In the genomic region with DNA sequence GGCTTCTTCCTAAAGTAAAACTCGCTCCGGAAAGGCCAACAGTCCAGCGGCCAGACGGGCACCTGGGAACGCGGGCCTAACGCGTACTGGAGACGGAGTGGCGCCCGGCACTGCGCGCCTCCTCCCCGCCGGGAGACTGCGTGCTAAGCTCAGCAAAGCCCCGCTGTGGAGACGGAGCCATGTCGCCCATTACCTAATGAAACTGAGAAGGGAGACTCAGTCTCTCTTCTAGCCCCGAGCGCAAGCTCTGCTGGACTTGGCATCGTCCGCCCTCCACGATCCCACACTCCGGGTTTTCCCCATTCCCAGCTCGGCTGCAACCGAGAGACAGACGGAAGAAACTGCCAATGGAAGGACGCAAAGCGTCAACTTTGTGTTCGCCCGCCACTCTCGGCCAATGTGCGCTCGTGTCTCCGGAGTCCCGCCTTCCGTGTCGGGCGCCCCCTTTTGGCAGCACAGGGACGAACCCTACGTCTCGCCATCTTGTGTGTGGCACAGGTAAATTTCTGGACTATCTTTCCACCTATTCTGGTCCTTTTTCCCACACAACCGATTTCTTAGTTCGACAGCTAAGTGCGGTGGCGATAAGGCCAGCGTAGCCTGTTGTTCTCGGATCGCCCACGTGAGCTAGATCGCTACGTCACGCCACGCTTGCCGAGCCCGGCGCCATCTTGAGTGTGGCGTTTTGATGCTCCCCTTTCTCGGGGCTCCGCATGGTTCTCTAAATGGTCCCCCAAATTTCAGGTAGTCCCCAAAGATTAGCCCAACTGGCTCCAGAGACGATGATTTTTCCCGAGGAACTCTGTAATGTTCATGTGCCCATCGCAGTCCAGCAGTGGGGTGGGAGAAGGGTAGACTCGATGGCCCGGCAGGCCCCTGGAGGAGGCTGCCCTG, we compare ENCODE assay signal across 8 cellular contexts. TPM values are rescaled to one million over a fixed set of nuclear protein-coding genes. Genes with fewer than 3 reads are reported as not detected.
DNase-seq lines count a peak whose midpoint lies in the region; ATAC-seq, FAIRE-seq and TF ChIP-seq lines count a peak whose summit lies in the region.

No MANE protein-coding gene starts in this region.

- peak overlapping the region; percentile 91 to 99 (median 96) for H3K4me3 Mint-ChIP-seq in naive thymus-derived CD8-positive, alpha-beta T cell

- FAIRE-seq in RCC 7860 (lab: Jason Lieb, UNC): peak; percentile 74

- peaks cover 8% of the 10 kb centered on the region for H3K4me1 ChIP-seq in fibroblast of lung (ENCODE audit: control insufficient read depth, extremely low read depth, insufficient read depth, low read length)

- peaks cover 12 to 33% (median 25%) of the 10 kb centered on the region in 4 donors for H3K4me1 Mint-ChIP-seq in naive thymus-derived CD8-positive, alpha-beta T cell

- H4K20me1 ChIP-seq in fibroblast of lung (ENCODE audit: control insufficient read depth, extremely low read depth, insufficient read depth, low read length): no peaks in the 10 kb centered on the region

- H3K9me3 ChIP-seq in KOPT-K1 (ENCODE audit: insufficient read depth, low read length, poor library complexity, severe bottlenecking): no peaks in the 10 kb centered on the region
- no peaks in the 10 kb centered on the region for H3K9me3 ChIP-seq in fibroblast of lung (ENCODE audit: control insufficient read depth, insufficient read depth, low read depth, low read length)

- DNase-seq in Daoy (ENCODE audit: low read depth): peak; percentile 97
- peak; percentile 97 for DNase-seq in RCC 7860 (ENCODE audit: low spot score)
- DNase-seq in activated T-helper 1 cell treated with anti-CD3 and anti-CD28 coated beads, Interleukin-2, amount 50 U/mL, for 16 hours (ENCODE audit: low read depth in 1 of 2, low spot score in 1 of 2): peak; percentile 95 to 96
- DNase-seq in fibroblast of lung (ENCODE audit: low read depth in 2 of 2): peak; percentile 99
- DNase-seq in naive thymus-derived CD8-positive, alpha-beta T cell: peak; percentile 95 to 99 (median 97)
- DNase-seq in stimulated activated naive CD4-positive, alpha-beta T cell (lab: John Stamatoyannopoulos, UW): peak; percentile 95 to 99 (median 96)

- H3K27me3 Mint-ChIP-seq in naive thymus-derived CD8-positive, alpha-beta T cell: peaks cover 0 to 4% (median 0%) of the 10 kb centered on the region in 5 donors

- H3K4me3 ChIP-seq in fibroblast of lung (replicated peaks in 1 of 4; ENCODE audit: control extremely low read depth in 1 of 4, insufficient read depth in 1 of 4, low read depth in 3 of 4, low read length in 4 of 4): peak overlapping the region; percentile 61 to 74 (median 68)

- H3K27ac Mint-ChIP-seq in naive thymus-derived CD8-positive, alpha-beta T cell: peak overlapping the region; percentile 100

- no peaks in the 10 kb centered on the region for H3K27me3 ChIP-seq in fibroblast of lung (ENCODE audit: control insufficient read depth, insufficient read depth, low read length)

- peak overlapping the region; percentile 100 for H2AFZ ChIP-seq in fibroblast of lung (ENCODE audit: low read length)

- peak overlapping the region; percentile 78 for H3K4me2 ChIP-seq in fibroblast of lung (ENCODE audit: extremely low read depth, insufficient read depth, low read length)

- H3K27ac ChIP-seq in KOPT-K1 (ENCODE audit: low read depth, low read length, poor library complexity, severe bottlenecking) (peak overlapping the region; percentile 98), fibroblast of lung (ENCODE audit: insufficient read depth, low read length) (peak overlapping the region; percentile 99)

- POLR2A ChIA-PET in naive thymus-derived CD8-positive, alpha-beta T cell (lab: Charles Lee): interaction anchor here (0.7 to 6.2 kb wide), 24 partner anchors 8 to 1785 kb away, joined by 3 to 158 read pairs (median 6); a partner anchor contains a TSS

- H3K36me3 Mint-ChIP-seq in naive thymus-derived CD8-positive, alpha-beta T cell: peaks cover 6 to 20% (median 8%) of the 10 kb centered on the region in 3 donors

- H3K79me2 ChIP-seq in fibroblast of lung (ENCODE audit: control insufficient read depth, insufficient read depth, low read length): peaks cover 36% of the 10 kb centered on the region

- TF ChIP-seq CTCF in fibroblast of lung (conservative IDR thresholded peaks at IDR 0.05 in 1 of 2, IDR thresholded peaks at IDR 0.05 in 1 of 2; ENCODE audit: low read depth in 1 of 2, low read length in 2 of 2): peak; percentile 78 to 88

- peaks cover 31% of the 10 kb centered on the region for H3K36me3 ChIP-seq in KOPT-K1 (ENCODE audit: insufficient read depth, low read length)
- peaks cover 1% of the 10 kb centered on the region for H3K36me3 ChIP-seq in fibroblast of lung (ENCODE audit: control insufficient read depth, insufficient read depth, low read length)

- peaks cover 0 to 4% (median 0%) of the 10 kb centered on the region in 9 donors for H3K9me3 Mint-ChIP-seq in naive thymus-derived CD8-positive, alpha-beta T cell

- peak overlapping the region; percentile 79 for H3K9ac ChIP-seq in fibroblast of lung (ENCODE audit: insufficient read depth, low read length)

- peak; percentile 42 for ATAC-seq in GM21786 (IDR thresholded peaks at IDR 0.05; ENCODE audit: unreplicated experiment)
- ATAC-seq in naive thymus-derived CD8-positive, alpha-beta T cell: peak; percentile 46 to 51

RNA-seq across cellular contexts. Expression of a gene that starts 1.3 kb away (rescaled TPM):
- total RNA-seq in Daoy (2014; rRNA removed; shearing (Covaris generic)): 969 and 1,053 TPM in 2 replicates
- total RNA-seq in fibroblast of lung: 481 and 664 TPM in 2 replicates
- 650 and 1,032 TPM in 2 replicates for polyA plus RNA-seq in fibroblast of lung
- 819 and 1,107 TPM in 2 replicates for polyA plus RNA-seq in fibroblast of lung (2012)
- 34.8 and 35.0 TPM in 2 replicates for polyA minus RNA-seq in fibroblast of lung (ENCODE audit: low replicate concordance)
- 1,000 to 10,000 TPM; 1,008 to 1,051 TPM for total RNA-seq in naive thymus-derived CD8-positive, alpha-beta T cell
- polyA plus RNA-seq in naive thymus-derived CD8-positive, alpha-beta T cell: 1,000 to 10,000 TPM; 1,851 to 2,224 (median 2,052) TPM

Comparison
In these comparisons a context has a peak if more than half of its experiments do, and no peak if none do; other contexts are left out.
1. Peak in every context shown above with its lines: DNase-seq, ATAC-seq, H3K4me3 ChIP-seq and H3K27ac ChIP-seq.